In genomic region chr1:240734705-240735104, GRCh38 we compare ENCODE assay signal across 3 cellular contexts.
ATAC-seq and TF ChIP-seq lines count a peak whose summit lies in the region.
"Not testable (repeated sequence)": the region's sequence is repeated elsewhere in the genome, so short reads cannot be mapped to it uniquely, and the experiment has no call there.

No MANE protein-coding gene starts in this region.

- not testable (repeated sequence) for H4K20me1 ChIP-seq in OCI-LY3 (ENCODE audit: insufficient read depth, low read length)

- H3K9me3 ChIP-seq in HEK293 (ENCODE audit: control insufficient read depth, insufficient read depth, low read depth, low read length); OCI-LY3 (ENCODE audit: insufficient read depth, low read length): not testable (repeated sequence)

- TF ChIP-seq CTCF in HEK293 (tag by site-specific recombination; IDR thresholded peaks at IDR 0.05); OCI-LY3 (IDR thresholded peaks at IDR 0.05; ENCODE audit: low read depth, low read length): not testable (repeated sequence)

- not testable (repeated sequence) for H3K9ac ChIP-seq in OCI-LY3 (ENCODE audit: low read length)

- H3K4me1 ChIP-seq in HEK293 (ENCODE audit: control insufficient read depth, insufficient read depth, low read length) = not testable (repeated sequence)
- H3K4me1 ChIP-seq in OCI-LY3 (ENCODE audit: low read length) = peaks cover 10% of the 10 kb centered on the region

- H3K4me3 ChIP-seq in HEK293 (ENCODE audit: low read depth, low read length); OCI-LY3 (ENCODE audit: low read length): not testable (repeated sequence)

- not testable (repeated sequence) for H3K79me2 ChIP-seq in OCI-LY3 (ENCODE audit: low read length)

- peak overlapping the region; percentile 23; the same call in 1 of the 2 replicates for H3K4me2 ChIP-seq in OCI-LY3 (ENCODE audit: low read length)

- POLR2A ChIA-PET in HEK293 (lab: Yijun Ruan, JAX) = not testable (repeated sequence)

- CTCF ChIA-PET in HEK293 (lab: Yijun Ruan, JAX) = interaction anchor here (1.0 kb wide), 1 partner anchor 9 kb away, joined by 3 read pairs; no protein-coding TSS in a partner anchor

- H3K27ac ChIP-seq in HEK293 (ENCODE audit: extremely low read depth, low read depth, low read length); OCI-LY3 (ENCODE audit: low read length): not testable (repeated sequence)

- not testable (repeated sequence) for H2AFZ ChIP-seq in OCI-LY3 (ENCODE audit: low read depth, low read length)

- ATAC-seq in SK-N-SH treated with all-trans-retinoic acid at 6 μM for 48 hours = not testable (repeated sequence)

- not testable (repeated sequence) for H3K27me3 ChIP-seq in OCI-LY3 (ENCODE audit: low read depth, low read length)

- not testable (repeated sequence) for H3K36me3 ChIP-seq in HEK293 (ENCODE audit: control insufficient read depth in 2 of 2, insufficient read depth in 1 of 2, low read length in 2 of 2); OCI-LY3 (replicated peaks; ENCODE audit: low read depth, low read length)

TF ChIP-seq in HEK293, 187 proteins besides CTCF, POLR2A, EP300 and RAD21:
- TF ChIP-seq ZNF146 (tag by site-specific recombination; IDR thresholded peaks at IDR 0.05) = peak; percentile 83
- 0 out of 2 replicates have a peak, but pooled peaks have one; percentile 20 for TF ChIP-seq ZNF580 (tag by site-specific recombination; IDR thresholded peaks at IDR 0.05)

TF ChIP-seq in SK-N-SH treated with all-trans-retinoic acid at 6 μM for 48 hours, 23 proteins besides CTCF, POLR2A, EP300 and RAD21:
- peak; percentile 88 for TF ChIP-seq ZNF8 (CRISPR knock-in tag; IDR thresholded peaks at IDR 0.05)
